Comparison of ENCODE assay signal across 1 cellular context in the genomic region with DNA sequence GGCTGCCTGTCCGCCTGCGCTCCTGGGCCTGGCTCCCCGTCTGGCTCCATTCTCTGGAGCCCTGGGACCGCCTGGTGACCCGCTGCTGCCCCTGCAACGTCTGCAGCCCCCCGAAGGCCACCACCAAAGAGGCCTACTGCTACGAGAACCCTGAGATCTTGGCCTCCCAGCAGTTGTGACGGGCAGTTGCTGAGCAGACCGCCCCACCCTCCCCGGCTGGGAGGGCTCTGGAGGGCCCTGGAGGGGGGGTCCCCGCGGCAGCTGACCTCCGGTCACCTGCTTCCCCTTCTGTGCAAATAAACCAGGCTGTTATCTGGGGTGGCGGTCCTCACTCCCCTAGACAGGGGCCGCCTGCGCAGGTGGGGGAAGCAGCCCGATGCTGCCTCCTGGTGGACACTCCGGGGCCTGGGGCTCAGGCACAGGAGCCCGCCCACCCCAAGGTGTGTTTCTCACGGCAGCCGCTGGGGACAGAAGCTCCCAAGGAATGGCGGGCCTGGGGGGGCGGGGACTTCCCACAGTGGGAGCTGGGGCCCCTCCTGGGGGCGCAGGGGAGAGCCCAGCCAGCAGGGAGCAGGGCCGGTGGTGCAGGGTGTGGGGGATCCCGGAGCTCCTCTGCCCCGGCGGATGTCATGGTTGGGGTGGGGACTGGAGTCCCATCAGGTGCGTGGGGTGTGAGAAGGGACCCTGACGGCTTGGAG.
A peak's percentile ranks its signal among the peaks of the same experiment; 100 is the strongest.
TF ChIP-seq lines count a peak whose summit lies in the region.

No MANE protein-coding gene starts in this region.

TF ChIP-seq in HepG2, 621 proteins besides CTCF, POLR2A, EP300 and RAD21 (continued from another document and continues in another):
- TF ChIP-seq ZXDC (CRISPR knock-in tag; IDR thresholded peaks at IDR 0.05): no peak
- TF ChIP-seq, protein P1, sequence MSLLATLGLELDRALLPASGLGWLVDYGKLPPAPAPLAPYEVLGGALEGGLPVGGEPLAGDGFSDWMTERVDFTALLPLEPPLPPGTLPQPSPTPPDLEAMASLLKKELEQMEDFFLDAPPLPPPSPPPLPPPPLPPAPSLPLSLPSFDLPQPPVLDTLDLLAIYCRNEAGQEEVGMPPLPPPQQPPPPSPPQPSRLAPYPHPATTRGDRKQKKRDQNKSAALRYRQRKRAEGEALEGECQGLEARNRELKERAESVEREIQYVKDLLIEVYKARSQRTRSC (CRISPR knock-in tag; IDR thresholded peaks at IDR 0.05; ENCODE audit: low read depth): no peak
- no peak for TF ChIP-seq ZNF441 (CRISPR knock-in tag; IDR thresholded peaks at IDR 0.05; ENCODE audit: borderline replicate concordance)
- no peak; the same call in 1 of the 2 replicates for TF ChIP-seq ZNF572 (CRISPR knock-in tag; IDR thresholded peaks at IDR 0.05)
- TF ChIP-seq, protein P2, sequence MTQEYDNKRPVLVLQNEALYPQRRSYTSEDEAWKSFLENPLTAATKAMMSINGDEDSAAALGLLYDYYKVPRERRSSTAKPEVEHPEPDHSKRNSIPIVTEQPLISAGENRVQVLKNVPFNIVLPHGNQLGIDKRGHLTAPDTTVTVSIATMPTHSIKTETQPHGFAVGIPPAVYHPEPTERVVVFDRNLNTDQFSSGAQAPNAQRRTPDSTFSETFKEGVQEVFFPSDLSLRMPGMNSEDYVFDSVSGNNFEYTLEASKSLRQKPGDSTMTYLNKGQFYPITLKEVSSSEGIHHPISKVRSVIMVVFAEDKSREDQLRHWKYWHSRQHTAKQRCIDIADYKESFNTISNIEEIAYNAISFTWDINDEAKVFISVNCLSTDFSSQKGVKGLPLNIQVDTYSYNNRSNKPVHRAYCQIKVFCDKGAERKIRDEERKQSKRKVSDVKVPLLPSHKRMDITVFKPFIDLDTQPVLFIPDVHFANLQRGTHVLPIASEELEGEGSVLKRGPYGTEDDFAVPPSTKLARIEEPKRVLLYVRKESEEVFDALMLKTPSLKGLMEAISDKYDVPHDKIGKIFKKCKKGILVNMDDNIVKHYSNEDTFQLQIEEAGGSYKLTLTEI (CRISPR knock-in tag; conservative IDR thresholded peaks at IDR 0.05): no peak
- no peak for TF ChIP-seq MIXL1 (CRISPR knock-in tag; IDR thresholded peaks at IDR 0.05)
- TF ChIP-seq ZNF703 (CRISPR knock-in tag; IDR thresholded peaks at IDR 0.05; ENCODE audit: borderline replicate concordance): no peak
- no peak for TF ChIP-seq ZFYVE20 (CRISPR knock-in tag; IDR thresholded peaks at IDR 0.05; ENCODE audit: borderline replicate concordance, low read depth)
- TF ChIP-seq ZFP62 (CRISPR knock-in tag; IDR thresholded peaks at IDR 0.05): no peak
- no peak for TF ChIP-seq ATF6 (CRISPR knock-in tag; conservative IDR thresholded peaks at IDR 0.05)
- no peak for TF ChIP-seq MTF1 (CRISPR knock-in tag; IDR thresholded peaks at IDR 0.05)
- TF ChIP-seq GMEB1 (CRISPR knock-in tag; IDR thresholded peaks at IDR 0.05; ENCODE audit: borderline replicate concordance): peak; percentile 68; the same call in 1 of the 2 replicates
- peak; percentile 48; the same call in 1 of the 2 replicates for TF ChIP-seq ARNT2 (CRISPR knock-in tag; IDR thresholded peaks at IDR 0.05; ENCODE audit: low read depth)
- no peak for TF ChIP-seq ZNF737 (CRISPR knock-in tag; IDR thresholded peaks at IDR 0.05; ENCODE audit: borderline replicate concordance)
- TF ChIP-seq YY1 (IDR thresholded peaks at IDR 0.05; ENCODE audit: insufficient read depth, insufficient replicate concordance, low read depth, low read length): peak; percentile 89
- TF ChIP-seq ZNF550 (CRISPR knock-in tag; IDR thresholded peaks at IDR 0.05; ENCODE audit: borderline replicate concordance): no peak
- TF ChIP-seq, protein P3, sequence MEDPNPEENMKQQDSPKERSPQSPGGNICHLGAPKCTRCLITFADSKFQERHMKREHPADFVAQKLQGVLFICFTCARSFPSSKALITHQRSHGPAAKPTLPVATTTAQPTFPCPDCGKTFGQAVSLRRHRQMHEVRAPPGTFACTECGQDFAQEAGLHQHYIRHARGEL (CRISPR knock-in tag; IDR thresholded peaks at IDR 0.05): no peak
- TF ChIP-seq, protein P4, sequence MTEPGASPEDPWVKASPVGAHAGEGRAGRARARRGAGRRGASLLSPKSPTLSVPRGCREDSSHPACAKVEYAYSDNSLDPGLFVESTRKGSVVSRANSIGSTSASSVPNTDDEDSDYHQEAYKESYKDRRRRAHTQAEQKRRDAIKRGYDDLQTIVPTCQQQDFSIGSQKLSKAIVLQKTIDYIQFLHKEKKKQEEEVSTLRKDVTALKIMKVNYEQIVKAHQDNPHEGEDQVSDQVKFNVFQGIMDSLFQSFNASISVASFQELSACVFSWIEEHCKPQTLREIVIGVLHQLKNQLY (CRISPR knock-in tag; IDR thresholded peaks at IDR 0.05): peak; percentile 78
- TF ChIP-seq KAT2B (IDR thresholded peaks at IDR 0.05; ENCODE audit: borderline replicate concordance, low read depth, low read length): no peak
- no peak for TF ChIP-seq SIX1 (CRISPR knock-in tag; IDR thresholded peaks at IDR 0.05; ENCODE audit: borderline replicate concordance)
- TF ChIP-seq ZFP36L2 (CRISPR knock-in tag; IDR thresholded peaks at IDR 0.05): no peak
- TF ChIP-seq ZNF788 (CRISPR knock-in tag; IDR thresholded peaks at IDR 0.05; ENCODE audit: borderline replicate concordance): peak; percentile 87; the same call in 1 of the 2 replicates
- peak; percentile 75; the same call in 1 of the 2 replicates for TF ChIP-seq ZNF331 (CRISPR knock-in tag; IDR thresholded peaks at IDR 0.05)
- no peak for TF ChIP-seq ZNF34 (CRISPR knock-in tag; IDR thresholded peaks at IDR 0.05; ENCODE audit: borderline replicate concordance)
- TF ChIP-seq REL (CRISPR knock-in tag; conservative IDR thresholded peaks at IDR 0.05): no peak; the same call in 1 of the 2 replicates
- TF ChIP-seq EHMT2 (IDR thresholded peaks at IDR 0.05; ENCODE audit: borderline replicate concordance, low read depth, low read length): no peak
- no peak for TF ChIP-seq ZFP36 (IDR thresholded peaks at IDR 0.05; ENCODE audit: borderline replicate concordance, low read depth, low read length, partially characterized antibody)
- no peak for TF ChIP-seq ZNF75D (CRISPR knock-in tag; IDR thresholded peaks at IDR 0.05; ENCODE audit: borderline replicate concordance)
- no peak for TF ChIP-seq RCOR2 (CRISPR knock-in tag; IDR thresholded peaks at IDR 0.05)
- TF ChIP-seq SP2 (CRISPR knock-in tag; IDR thresholded peaks at IDR 0.05): peak; percentile 45; the same call in 1 of the 2 replicates
- TF ChIP-seq, protein P5, sequence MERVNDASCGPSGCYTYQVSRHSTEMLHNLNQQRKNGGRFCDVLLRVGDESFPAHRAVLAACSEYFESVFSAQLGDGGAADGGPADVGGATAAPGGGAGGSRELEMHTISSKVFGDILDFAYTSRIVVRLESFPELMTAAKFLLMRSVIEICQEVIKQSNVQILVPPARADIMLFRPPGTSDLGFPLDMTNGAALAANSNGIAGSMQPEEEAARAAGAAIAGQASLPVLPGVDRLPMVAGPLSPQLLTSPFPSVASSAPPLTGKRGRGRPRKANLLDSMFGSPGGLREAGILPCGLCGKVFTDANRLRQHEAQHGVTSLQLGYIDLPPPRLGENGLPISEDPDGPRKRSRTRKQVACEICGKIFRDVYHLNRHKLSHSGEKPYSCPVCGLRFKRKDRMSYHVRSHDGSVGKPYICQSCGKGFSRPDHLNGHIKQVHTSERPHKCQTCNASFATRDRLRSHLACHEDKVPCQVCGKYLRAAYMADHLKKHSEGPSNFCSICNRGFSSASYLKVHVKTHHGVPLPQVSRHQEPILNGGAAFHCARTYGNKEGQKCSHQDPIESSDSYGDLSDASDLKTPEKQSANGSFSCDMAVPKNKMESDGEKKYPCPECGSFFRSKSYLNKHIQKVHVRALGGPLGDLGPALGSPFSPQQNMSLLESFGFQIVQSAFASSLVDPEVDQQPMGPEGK (CRISPR knock-in tag; IDR thresholded peaks at IDR 0.05): peak; percentile 99
- TF ChIP-seq, protein P6, sequence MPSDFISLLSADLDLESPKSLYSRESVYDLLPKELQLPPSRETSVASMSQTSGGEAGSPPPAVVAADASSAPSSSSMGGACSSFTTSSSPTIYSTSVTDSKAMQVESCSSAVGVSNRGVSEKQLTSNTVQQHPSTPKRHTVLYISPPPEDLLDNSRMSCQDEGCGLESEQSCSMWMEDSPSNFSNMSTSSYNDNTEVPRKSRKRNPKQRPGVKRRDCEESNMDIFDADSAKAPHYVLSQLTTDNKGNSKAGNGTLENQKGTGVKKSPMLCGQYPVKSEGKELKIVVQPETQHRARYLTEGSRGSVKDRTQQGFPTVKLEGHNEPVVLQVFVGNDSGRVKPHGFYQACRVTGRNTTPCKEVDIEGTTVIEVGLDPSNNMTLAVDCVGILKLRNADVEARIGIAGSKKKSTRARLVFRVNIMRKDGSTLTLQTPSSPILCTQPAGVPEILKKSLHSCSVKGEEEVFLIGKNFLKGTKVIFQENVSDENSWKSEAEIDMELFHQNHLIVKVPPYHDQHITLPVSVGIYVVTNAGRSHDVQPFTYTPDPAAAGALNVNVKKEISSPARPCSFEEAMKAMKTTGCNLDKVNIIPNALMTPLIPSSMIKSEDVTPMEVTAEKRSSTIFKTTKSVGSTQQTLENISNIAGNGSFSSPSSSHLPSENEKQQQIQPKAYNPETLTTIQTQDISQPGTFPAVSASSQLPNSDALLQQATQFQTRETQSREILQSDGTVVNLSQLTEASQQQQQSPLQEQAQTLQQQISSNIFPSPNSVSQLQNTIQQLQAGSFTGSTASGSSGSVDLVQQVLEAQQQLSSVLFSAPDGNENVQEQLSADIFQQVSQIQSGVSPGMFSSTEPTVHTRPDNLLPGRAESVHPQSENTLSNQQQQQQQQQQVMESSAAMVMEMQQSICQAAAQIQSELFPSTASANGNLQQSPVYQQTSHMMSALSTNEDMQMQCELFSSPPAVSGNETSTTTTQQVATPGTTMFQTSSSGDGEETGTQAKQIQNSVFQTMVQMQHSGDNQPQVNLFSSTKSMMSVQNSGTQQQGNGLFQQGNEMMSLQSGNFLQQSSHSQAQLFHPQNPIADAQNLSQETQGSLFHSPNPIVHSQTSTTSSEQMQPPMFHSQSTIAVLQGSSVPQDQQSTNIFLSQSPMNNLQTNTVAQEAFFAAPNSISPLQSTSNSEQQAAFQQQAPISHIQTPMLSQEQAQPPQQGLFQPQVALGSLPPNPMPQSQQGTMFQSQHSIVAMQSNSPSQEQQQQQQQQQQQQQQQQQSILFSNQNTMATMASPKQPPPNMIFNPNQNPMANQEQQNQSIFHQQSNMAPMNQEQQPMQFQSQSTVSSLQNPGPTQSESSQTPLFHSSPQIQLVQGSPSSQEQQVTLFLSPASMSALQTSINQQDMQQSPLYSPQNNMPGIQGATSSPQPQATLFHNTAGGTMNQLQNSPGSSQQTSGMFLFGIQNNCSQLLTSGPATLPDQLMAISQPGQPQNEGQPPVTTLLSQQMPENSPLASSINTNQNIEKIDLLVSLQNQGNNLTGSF (CRISPR knock-in tag; IDR thresholded peaks at IDR 0.05): no peak
- peak; percentile 56; the same call in 1 of the 2 replicates for TF ChIP-seq ZNF780A (CRISPR knock-in tag; IDR thresholded peaks at IDR 0.05)
- TF ChIP-seq, protein P7, sequence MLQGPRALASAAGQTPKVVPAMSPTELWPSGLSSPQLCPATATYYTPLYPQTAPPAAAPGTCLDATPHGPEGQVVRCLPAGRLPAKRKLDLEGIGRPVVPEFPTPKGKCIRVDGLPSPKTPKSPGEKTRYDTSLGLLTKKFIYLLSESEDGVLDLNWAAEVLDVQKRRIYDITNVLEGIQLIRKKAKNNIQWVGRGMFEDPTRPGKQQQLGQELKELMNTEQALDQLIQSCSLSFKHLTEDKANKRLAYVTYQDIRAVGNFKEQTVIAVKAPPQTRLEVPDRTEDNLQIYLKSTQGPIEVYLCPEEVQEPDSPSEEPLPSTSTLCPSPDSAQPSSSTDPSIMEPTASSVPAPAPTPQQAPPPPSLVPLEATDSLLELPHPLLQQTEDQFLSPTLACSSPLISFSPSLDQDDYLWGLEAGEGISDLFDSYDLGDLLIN (CRISPR knock-in tag; IDR thresholded peaks at IDR 0.05; ENCODE audit: borderline replicate concordance): no peak
